In genomic region chrX:18887821-18888205, GRCh38 we compare ENCODE assay signal across 11 cellular contexts.
DNase-seq lines count a peak whose midpoint lies in the region; ATAC-seq and TF ChIP-seq lines count a peak whose summit lies in the region.
"Had no signal": no experiment of that assay in that cellular context is flagged by ENCODE, and none has a peak within 500 bp of the region (broad histone marks: within the 10 kb centered on the region; RNA-seq: fewer than 3 reads in every experiment).

No MANE protein-coding gene starts in this region.

- no peaks in the 10 kb centered on the region for H3K27me3 Mint-ChIP-seq in Caco-2 (ENCODE audit: insufficient read depth, unreplicated experiment)

- H3K4me1 ChIP-seq in Caco-2 = peaks cover 38% of the 10 kb centered on the region
- no peaks in the 10 kb centered on the region; the same call in 1 of the 2 replicates for H3K4me1 ChIP-seq in iPS-20b (ENCODE audit: insufficient read depth, low read length)
- peaks cover 25% of the 10 kb centered on the region for H3K4me1 ChIP-seq in skeletal muscle satellite cell (ENCODE audit: control insufficient read depth, insufficient read depth, low read length)

- intact Hi-C loops in Caco-2 (cut with micrococcal nuclease; ENCODE audit: unreplicated experiment) = loop anchor here (2.0 to 5.0 kb wide), 2 partner anchors 216 to 271 kb away; partner anchors contain the start of gene RS1

- no peaks in the 10 kb centered on the region for H3K9me3 Mint-ChIP-seq in Caco-2 (ENCODE audit: unreplicated experiment)

- CTCF ChIA-PET in Caco-2 (lab: Charles Lee) = interaction anchor here (0.7 kb wide), 1 partner anchor 463 kb away, joined by 3 read pairs; the partner anchor contains the start of gene CDKL5

- H3K4me2 ChIP-seq in skeletal muscle satellite cell (ENCODE audit: low read length) = peak overlapping the region; percentile 6

- POLR2A ChIA-PET in Caco-2 (lab: Charles Lee) = no interaction called here

- no TSS peak for BruUV-seq in Caco-2 (replicated peaks; lab: Mats Ljungman, UMichigan)

- peaks cover 20% of the 10 kb centered on the region for H3K4me1 Mint-ChIP-seq in Caco-2 (ENCODE audit: low read depth, unreplicated experiment)

- DNase-seq in Caco-2 (no peak), NCI-H82 (lab: John Stamatoyannopoulos, UW) (peak; percentile 92), NCI-H2227 treated with DMSO at 0.1 percent for 48 hours (lab: John Stamatoyannopoulos, UW) (no peak), retina (no peak)
- no peak for DNase-seq in activated effector memory CD4-positive, alpha-beta T cell treated with anti-CD3 and anti-CD28 coated beads, Interleukin-2, amount 50 U/mL, for 16 hours
- DNase-seq: COR-L47; effector CD8-positive, alpha-beta T cell had no signal

- H3K4me3 Mint-ChIP-seq in Caco-2 (ENCODE audit: unreplicated experiment) = peak overlapping the region; percentile 79

- H3K4me3 ChIP-seq in Caco-2 (ENCODE audit: low read depth, low read length) (peak overlapping the region; percentile 34), iPS-20b (ENCODE audit: low read length) (peak overlapping the region; percentile 62; the same call in 1 of the 2 replicates), skeletal muscle satellite cell (ENCODE audit: low read length) (peak overlapping the region; percentile 27)
- H3K4me3 ChIP-seq: smooth muscle cell had no signal

- H3K27ac ChIP-seq in iPS-20b (ENCODE audit: low read length) = no peak overlapping the region

- ATAC-seq in HG02759 (IDR thresholded peaks at IDR 0.05; ENCODE audit: unreplicated experiment) = no peak

- no peaks in the 10 kb centered on the region; the same call in 1 of the 2 replicates for H3K36me3 ChIP-seq in Caco-2 (ENCODE audit: control insufficient read depth, insufficient read depth, low read length)
- 0 out of 2 replicates have a peak, but pooled peaks cover 3% of the 10 kb centered on the region for H3K36me3 ChIP-seq in iPS-20b (ENCODE audit: insufficient read depth, low read depth, low read length)
- no peaks in the 10 kb centered on the region for H3K36me3 ChIP-seq in skeletal muscle satellite cell (ENCODE audit: insufficient read depth, low read length)

- no peak for TF ChIP-seq CTCF in Caco-2 (IDR thresholded peaks at IDR 0.05; ENCODE audit: insufficient read depth in 1 of 2, low read depth in 1 of 2, low read length in 1 of 2, severe bottlenecking in 1 of 2, unreplicated experiment in 1 of 2)

- H3K27ac Mint-ChIP-seq in Caco-2 (ENCODE audit: unreplicated experiment) = peak overlapping the region; percentile 92

- peaks cover 36% of the 10 kb centered on the region for H3K36me3 Mint-ChIP-seq in Caco-2 (ENCODE audit: insufficient read depth, unreplicated experiment)

- H3K27me3 ChIP-seq in Caco-2 (replicated peaks; ENCODE audit: control insufficient read depth, insufficient read depth, low read length) = no peaks in the 10 kb centered on the region
- peaks cover 6% of the 10 kb centered on the region; the same call in 1 of the 2 replicates for H3K27me3 ChIP-seq in iPS-20b (ENCODE audit: insufficient read depth, low read length)
- no peaks in the 10 kb centered on the region for H3K27me3 ChIP-seq in skeletal muscle satellite cell (ENCODE audit: control insufficient read depth, insufficient read depth, low read length)

- H3K9ac ChIP-seq in iPS-20b (ENCODE audit: low read depth, low read length) (no peak overlapping the region), skeletal muscle satellite cell (ENCODE audit: low read depth, low read length) (no peak overlapping the region)

- H3K9me3 ChIP-seq in Caco-2 (no peaks in the 10 kb centered on the region), iPS-20b (ENCODE audit: insufficient read depth, low read depth, low read length) (no peaks in the 10 kb centered on the region), skeletal muscle satellite cell (replicated peaks; ENCODE audit: low read length) (no peaks in the 10 kb centered on the region)
